ENCODE assay signal across 8 cellular contexts in the genomic region with DNA sequence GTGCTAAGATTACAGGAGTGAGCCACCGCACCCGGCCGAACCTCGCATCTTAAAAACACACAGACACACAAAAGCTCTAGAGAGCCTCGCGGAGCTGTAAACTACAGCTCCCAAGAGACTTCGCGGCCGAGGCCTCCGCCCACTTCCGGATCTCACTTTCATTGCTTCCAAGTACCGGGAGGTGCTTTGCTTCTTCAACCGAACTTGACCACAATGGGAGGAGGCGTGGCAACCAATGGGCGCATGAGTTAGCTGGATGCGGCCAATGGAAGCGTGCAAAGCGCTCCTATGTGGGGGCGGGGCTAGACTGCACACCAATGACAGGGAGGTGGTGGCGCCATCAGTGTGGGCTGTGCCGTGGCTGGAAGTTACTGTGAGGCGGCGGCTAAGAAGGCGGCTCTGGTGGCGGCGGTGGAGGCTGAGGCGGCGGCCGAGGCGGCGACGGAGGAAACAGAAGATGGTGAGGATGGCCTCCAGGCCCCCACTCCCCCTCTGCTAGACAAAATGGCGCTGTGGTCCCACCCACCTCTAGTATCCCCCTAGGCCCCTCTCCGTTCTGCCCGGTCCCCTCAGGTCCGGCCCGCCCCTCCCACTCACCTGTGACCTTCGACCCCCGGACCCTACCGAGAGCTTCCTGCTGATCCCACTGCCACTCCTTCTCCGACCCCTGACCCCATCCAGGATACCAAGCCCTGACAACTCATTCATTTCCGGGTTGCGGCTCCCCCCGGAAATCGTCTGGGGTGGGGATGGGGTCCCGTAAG. TPM values are rescaled to one million over a fixed set of nuclear protein-coding genes. Genes with fewer than 3 reads are reported as not detected.
A peak's percentile ranks its signal among the peaks of the same experiment; 100 is the strongest.
DNase-seq lines count a peak whose midpoint lies in the region; ATAC-seq lines count a peak whose summit lies in the region.

A gene (plus strand): TSS at position 366 of the 764 bp plus-strand sequence. CDS start 92 bp downstream, at position 458.

- no peak within 1 kb of the TSS for H3K23ac ChIP-seq in mesenchymal stem cell (ENCODE audit: low read length in 2 of 2)

- H3K4me2 ChIP-seq in mesenchymal stem cell (ENCODE audit: low read length, poor library complexity, severe bottlenecking), result peak within 1 kb of the TSS; percentile 82

- H3K9me3 ChIP-seq in NT2/D1 (ENCODE audit: insufficient read depth, low read length) (no peaks in the 10 kb centered on the region), endocrine pancreas (ENCODE audit: control insufficient read depth, low read length) (no peaks in the 10 kb centered on the region), mesenchymal stem cell (ENCODE audit: control insufficient read depth, low read length) (no peaks in the 10 kb centered on the region)

- H3K36me3 ChIP-seq in NT2/D1 (ENCODE audit: insufficient read depth, insufficient read length, low read length) (peaks cover 30% of the 10 kb centered on the region), endocrine pancreas (ENCODE audit: control insufficient read depth, insufficient read depth, low read length) (no peaks in the 10 kb centered on the region), mesenchymal stem cell (ENCODE audit: control insufficient read depth in 1 of 2, insufficient read depth in 2 of 2, low read depth in 1 of 2, low read length in 2 of 2) (peaks cover 9 to 22% of the 10 kb centered on the region in 2 experiments)

- H2BK120ac ChIP-seq in mesenchymal stem cell (ENCODE audit: low read depth, low read length), result peak within 1 kb of the TSS; percentile 84

- under 1% methylated on average over 40 of the region's 46 CpGs for WGBS in mesenchymal stem cell

- H3K79me1 ChIP-seq in mesenchymal stem cell (replicated peaks; ENCODE audit: low read length, poor library complexity, severe bottlenecking), result peaks cover 23% of the 10 kb centered on the region

- peak within 1 kb of the TSS; percentile 92 for H4K91ac ChIP-seq in mesenchymal stem cell (ENCODE audit: low read length)

- peak within 1 kb of the TSS; percentile 90 for H3K4me3 Mint-ChIP-seq in activated CD8-positive, alpha-beta memory T cell treated with anti-CD3 and anti-CD28 coated beads, Interleukin-2, amount 10 ng/mL, durations not matched to agents 7 days and 5 days

- H3K4me1 ChIP-seq in NT2/D1 (ENCODE audit: insufficient read depth, insufficient read length), result peaks cover 25% of the 10 kb centered on the region
- H3K4me1 ChIP-seq in endocrine pancreas (ENCODE audit: control insufficient read depth, insufficient read depth, low read length), result no peaks in the 10 kb centered on the region
- peaks cover 41% of the 10 kb centered on the region for H3K4me1 ChIP-seq in mesenchymal stem cell (ENCODE audit: control insufficient read depth, insufficient read depth, low read depth, low read length)

- H2BK5ac ChIP-seq in mesenchymal stem cell (ENCODE audit: low read depth, low read length, poor library complexity, severe bottlenecking), result peak within 1 kb of the TSS; percentile 4

- H3K18ac ChIP-seq in mesenchymal stem cell (ENCODE audit: low read depth in 1 of 2, low read length in 2 of 2), result peak within 1 kb of the TSS; percentile 89 to 95

- peak within 1 kb of the TSS; percentile 95 for H3K27ac Mint-ChIP-seq in activated CD8-positive, alpha-beta memory T cell treated with anti-CD3 and anti-CD28 coated beads, Interleukin-2, amount 10 ng/mL, durations not matched to agents 7 days and 5 days

- no peaks in the 10 kb centered on the region for H3K27me3 Mint-ChIP-seq in activated CD8-positive, alpha-beta memory T cell treated with anti-CD3 and anti-CD28 coated beads, Interleukin-2, amount 10 ng/mL, durations not matched to agents 7 days and 5 days

- H2AK5ac ChIP-seq in mesenchymal stem cell (ENCODE audit: low read length, severe bottlenecking), result peak within 1 kb of the TSS; percentile 31

- peak within 1 kb of the TSS; percentile 89 for H3K9ac ChIP-seq in NT2/D1 (ENCODE audit: insufficient read length, low read depth)
- peak within 1 kb of the TSS; percentile 73 for H3K9ac ChIP-seq in endocrine pancreas (ENCODE audit: control insufficient read depth, insufficient read depth, low read length)
- peak within 1 kb of the TSS; percentile 97 for H3K9ac ChIP-seq in mesenchymal stem cell (ENCODE audit: low read length)

- H3K27ac ChIP-seq in mesenchymal stem cell (ENCODE audit: low read length, poor library complexity, severe bottlenecking), result peak within 1 kb of the TSS; percentile 38

- H3K9me3 Mint-ChIP-seq in activated CD8-positive, alpha-beta memory T cell treated with anti-CD3 and anti-CD28 coated beads, Interleukin-2, amount 10 ng/mL, durations not matched to agents 7 days and 5 days (ENCODE audit: low read depth), result no peaks in the 10 kb centered on the region

- peak within 1 kb of the TSS; percentile 93 for H4K8ac ChIP-seq in mesenchymal stem cell (ENCODE audit: low read length)

- H3K36me3 Mint-ChIP-seq in activated CD8-positive, alpha-beta memory T cell treated with anti-CD3 and anti-CD28 coated beads, Interleukin-2, amount 10 ng/mL, durations not matched to agents 7 days and 5 days, result peaks cover 9% of the 10 kb centered on the region

- peaks cover 48% of the 10 kb centered on the region for H3K4me1 Mint-ChIP-seq in activated CD8-positive, alpha-beta memory T cell treated with anti-CD3 and anti-CD28 coated beads, Interleukin-2, amount 10 ng/mL, durations not matched to agents 7 days and 5 days

- peak within 1 kb of the TSS; percentile 71 to 79 for H3K14ac ChIP-seq in mesenchymal stem cell (ENCODE audit: low read length in 2 of 2)

- CTCF ChIA-PET in activated CD8-positive, alpha-beta memory T cell treated with anti-CD3 and anti-CD28 coated beads, Interleukin-2, amount 10 ng/mL, durations not matched to agents 7 days and 5 days (lab: Charles Lee), result interaction anchor here (0.6 to 6.2 kb wide), 14 partner anchors 17 to 257 kb away, joined by 3 to 44 read pairs (median 5); a partner anchor contains a TSS

- H3K27me3 ChIP-seq in NT2/D1 (ENCODE audit: insufficient read depth, insufficient read length), result no peaks in the 10 kb centered on the region
- no peaks in the 10 kb centered on the region for H3K27me3 ChIP-seq in endocrine pancreas (ENCODE audit: control insufficient read depth, insufficient read depth, low read length)
- H3K27me3 ChIP-seq in mesenchymal stem cell (ENCODE audit: control insufficient read depth in 1 of 2, insufficient read depth in 1 of 2, low read length in 2 of 2), result no peaks in the 10 kb centered on the region

- H3K4me3 ChIP-seq in NT2/D1 (ENCODE audit: insufficient read length, low read depth) (peak within 1 kb of the TSS; percentile 78), endocrine pancreas (ENCODE audit: control insufficient read depth, insufficient read depth, low read length) (peak within 1 kb of the TSS; percentile 59), mesenchymal stem cell (ENCODE audit: insufficient read depth in 1 of 2, low read depth in 1 of 2, low read length in 2 of 2) (peak within 1 kb of the TSS; percentile 85 to 93)

- peak within 1 kb of the TSS in 1 of 2 experiments; percentile 24 for H2BK12ac ChIP-seq in mesenchymal stem cell (ENCODE audit: low read length in 2 of 2)

- H2AFZ ChIP-seq in mesenchymal stem cell (ENCODE audit: low read depth, low read length), result no peak within 1 kb of the TSS

- H2BK15ac ChIP-seq in mesenchymal stem cell (ENCODE audit: low read depth, poor library complexity, severe bottlenecking), result peak within 1 kb of the TSS; percentile 86

- peak within 1 kb of the TSS; percentile 64 to 99 for H3K4ac ChIP-seq in mesenchymal stem cell (ENCODE audit: low read depth in 1 of 2, low read length in 2 of 2)

- DNase-seq in CMK (ENCODE audit: low read depth), result peak; percentile 98
- DNase-seq in HUDEP-2 (lab: John Stamatoyannopoulos, UW; ENCODE audit: unreplicated experiment in 76 of 76), result peak; percentile 76 to 100 (median 100)
- peak; percentile 100 for DNase-seq in NT2/D1 (ENCODE audit: low read depth, low spot score)
- peak; percentile 100 for DNase-seq in activated CD8-positive, alpha-beta memory T cell treated with anti-CD3 and anti-CD28 coated beads, Interleukin-2, amount 10 ng/mL, durations not matched to agents 7 days and 5 days
- DNase-seq in mesenchymal stem cell, result peak; percentile 100
- DNase-seq in stimulated activated CD8-positive, alpha-beta memory T cell treated with anti-CD3 and anti-CD28 coated beads, Interleukin-12 subunit alpha, Interleukin-12 subunit beta, amount 100 ng/mL, for 4 hours (ENCODE audit: low read depth), result peak; percentile 96

- peak; percentile 38 for ATAC-seq in GM21367 (IDR thresholded peaks at IDR 0.05; ENCODE audit: unreplicated experiment)
- ATAC-seq in activated CD8-positive, alpha-beta memory T cell treated with anti-CD3 and anti-CD28 coated beads, Interleukin-2, amount 10 ng/mL, durations not matched to agents 7 days and 5 days, result peak; percentile 81

RNA-seq across cellular contexts. Expression of the gene that starts here (rescaled TPM):
- total RNA-seq in activated CD8-positive, alpha-beta memory T cell treated with anti-CD3 and anti-CD28 coated beads, Interleukin-2, amount 10 ng/mL, durations not matched to agents 7 days and 5 days, result 10 to 100 TPM; 47.7 to 58.9 TPM
- polyA plus RNA-seq in mesenchymal stem cell (2013, experiment 1 of 2), result 151 TPM
- 152 TPM for polyA plus RNA-seq in mesenchymal stem cell (2013, experiment 2 of 2)

Comparison
In these comparisons a context has a peak if more than half of its experiments do, and no peak if none do; other contexts are left out.
1. Peak in every context shown above with its lines: DNase-seq, ATAC-seq, H3K4me3 ChIP-seq and H3K27ac ChIP-seq.